In genomic region chr1:204505674-204506073, GRCh38 we compare ENCODE assay signal across 9 cellular contexts. TPM values are rescaled to one million over a fixed set of nuclear protein-coding genes. Genes with fewer than 3 reads are reported as not detected.
DNase-seq lines count a peak whose midpoint lies in the region; ATAC-seq, FAIRE-seq and TF ChIP-seq lines count a peak whose summit lies in the region.
"Had no signal": no experiment of that assay in that cellular context is flagged by ENCODE, and none has a peak within 500 bp of the region (broad histone marks: within the 10 kb centered on the region; RNA-seq: fewer than 3 reads in every experiment).

No MANE protein-coding gene starts in this region.

- H3K9ac ChIP-seq in stomach smooth muscle (ENCODE audit: low read length in 2 of 2), result peak overlapping the region in 1 of 2 donors; percentile 16

- H3K27ac Mint-ChIP-seq in T-helper 1 cell treated with Interleukin-12 subunit alpha and Interleukin-12 subunit beta and Interleukin-4 antibody, amounts not matched to agents 30 μg/mL and 1 μg/mL, for 36 hours, result peak overlapping the region; percentile 97
- peak overlapping the region; percentile 99 for H3K27ac Mint-ChIP-seq in activated B cell treated with CpG ODN at 0.5 μM for 24 hours

- H3K36me3 Mint-ChIP-seq in T-helper 1 cell treated with Interleukin-12 subunit alpha and Interleukin-12 subunit beta and Interleukin-4 antibody, amounts not matched to agents 30 μg/mL and 1 μg/mL, for 36 hours (ENCODE audit: low read depth), result peaks cover 2% of the 10 kb centered on the region
- H3K36me3 Mint-ChIP-seq in activated B cell treated with CpG ODN at 0.5 μM for 24 hours (ENCODE audit: low read depth), result peaks cover 10% of the 10 kb centered on the region

- in situ Hi-C loops in GM13976 (cut with MboI; ENCODE audit: low sequenced_read_pairs, unreplicated experiment), result no loop called here

- H3K27me3 ChIP-seq in stomach smooth muscle (ENCODE audit: control insufficient read depth in 1 of 2, insufficient read depth in 2 of 2, low read length in 2 of 2), result no peaks in the 10 kb centered on the region

- POLR2A ChIA-PET in activated B cell treated with CpG ODN at 0.5 μM for 24 hours (lab: Charles Lee), result interaction anchor here (0.6 to 5.8 kb wide), 16 partner anchors 10 to 1215 kb away, joined by 3 to 133 read pairs (median 7); partner anchors contain the start of genes MDM4 and PIK3C2B

- peak overlapping the region; percentile 47; the same call in 1 of the 2 replicates for H3K4me3 ChIP-seq in iPS-18c (ENCODE audit: insufficient read depth, low read depth, low read length)
- H3K4me3 ChIP-seq in stomach smooth muscle (ENCODE audit: low read length in 2 of 2), result peak overlapping the region; percentile 58 to 78

- H3K9me3 Mint-ChIP-seq in T-helper 1 cell treated with Interleukin-12 subunit alpha and Interleukin-12 subunit beta and Interleukin-4 antibody, amounts not matched to agents 30 μg/mL and 1 μg/mL, for 36 hours, result no peaks in the 10 kb centered on the region
- no peaks in the 10 kb centered on the region for H3K9me3 Mint-ChIP-seq in activated B cell treated with CpG ODN at 0.5 μM for 24 hours

- H3K27me3 Mint-ChIP-seq in T-helper 1 cell treated with Interleukin-12 subunit alpha and Interleukin-12 subunit beta and Interleukin-4 antibody, amounts not matched to agents 30 μg/mL and 1 μg/mL, for 36 hours (ENCODE audit: low read depth), result peaks cover 10% of the 10 kb centered on the region
- peaks cover 5% of the 10 kb centered on the region for H3K27me3 Mint-ChIP-seq in activated B cell treated with CpG ODN at 0.5 μM for 24 hours

- TF ChIP-seq CTCF in activated B cell treated with CpG ODN at 0.5 μM for 24 hours (IDR thresholded peaks at IDR 0.05) (no peak), GM13976 (IDR thresholded peaks at IDR 0.05; ENCODE audit: borderline replicate concordance, control extremely low read depth, extremely low read depth, insufficient read depth, missing control alignments) (no peak)

- peaks cover 6% of the 10 kb centered on the region for H3K4me1 ChIP-seq in stomach smooth muscle (ENCODE audit: control insufficient read depth, insufficient read depth, low read length)

- peak overlapping the region; percentile 89 for H3K4me3 Mint-ChIP-seq in T-helper 1 cell treated with Interleukin-12 subunit alpha and Interleukin-12 subunit beta and Interleukin-4 antibody, amounts not matched to agents 30 μg/mL and 1 μg/mL, for 36 hours
- peak overlapping the region; percentile 91 for H3K4me3 Mint-ChIP-seq in activated B cell treated with CpG ODN at 0.5 μM for 24 hours

- no peak for ATAC-seq in activated B cell treated with CpG ODN at 0.5 μM for 24 hours (ENCODE audit: low read depth)

- H3K36me3 ChIP-seq in stomach smooth muscle (ENCODE audit: control insufficient read depth in 2 of 2, insufficient read depth in 2 of 2, low read length in 2 of 2), result no peaks in the 10 kb centered on the region

- peaks cover 25% of the 10 kb centered on the region for H3K4me1 Mint-ChIP-seq in T-helper 1 cell treated with Interleukin-12 subunit alpha and Interleukin-12 subunit beta and Interleukin-4 antibody, amounts not matched to agents 30 μg/mL and 1 μg/mL, for 36 hours (ENCODE audit: low read depth)
- peaks cover 72% of the 10 kb centered on the region for H3K4me1 Mint-ChIP-seq in activated B cell treated with CpG ODN at 0.5 μM for 24 hours

- DNase-seq in T-helper 1 cell (no peak), activated B cell treated with CpG ODN at 0.5 μM for 24 hours (no peak), mesenteric fat pad (ENCODE audit: low spot score) (no peak), urothelium cell line (ENCODE audit: low spot score) (no peak), GM13976 (ENCODE audit: low spot score) (no peak)

- peak overlapping the region; percentile 92 for H3K27ac ChIP-seq in stomach smooth muscle (ENCODE audit: low read length)

- no peak for FAIRE-seq in urothelium cell line (lab: Jason Lieb, UNC)
- FAIRE-seq: A204.1 had no signal

- CTCF ChIA-PET in activated B cell treated with CpG ODN at 0.5 μM for 24 hours (lab: Charles Lee), result interaction anchor here (0.7 to 19.8 kb wide), 8 partner anchors 10 to 302 kb away, joined by 3 to 1006 read pairs (median 4); partner anchors contain the start of genes MDM4 and PIK3C2B

- H3K9me3 ChIP-seq in iPS-18c (ENCODE audit: control insufficient read depth, insufficient read depth, low read length) (no peaks in the 10 kb centered on the region), stomach smooth muscle (ENCODE audit: control insufficient read depth in 2 of 2, low read length in 2 of 2) (no peaks in the 10 kb centered on the region)

- intact Hi-C loops in activated B cell treated with CpG ODN at 0.5 μM for 24 hours (cut with micrococcal nuclease), result loop anchor here (2.0 to 5.0 kb wide), 3 partner anchors 25 to 301 kb away; no protein-coding TSS in a partner anchor

RNA-seq across cellular contexts. Expression of gene MDM4, which starts 10.5 kb away (rescaled TPM):
- total RNA-seq in activated B cell treated with CpG ODN at 0.5 μM for 24 hours (221 and 264 TPM in 2 replicates), mesenteric fat pad (88.5 TPM)

RNA-seq across cellular contexts. Expression of gene PIK3C2B, which starts 11.1 kb away (rescaled TPM):
- total RNA-seq in activated B cell treated with CpG ODN at 0.5 μM for 24 hours, result 127 and 151 TPM in 2 replicates
- total RNA-seq in mesenteric fat pad, result 47.1 TPM
